Comparison of ENCODE assay signal across 13 cellular contexts in the genomic region with DNA sequence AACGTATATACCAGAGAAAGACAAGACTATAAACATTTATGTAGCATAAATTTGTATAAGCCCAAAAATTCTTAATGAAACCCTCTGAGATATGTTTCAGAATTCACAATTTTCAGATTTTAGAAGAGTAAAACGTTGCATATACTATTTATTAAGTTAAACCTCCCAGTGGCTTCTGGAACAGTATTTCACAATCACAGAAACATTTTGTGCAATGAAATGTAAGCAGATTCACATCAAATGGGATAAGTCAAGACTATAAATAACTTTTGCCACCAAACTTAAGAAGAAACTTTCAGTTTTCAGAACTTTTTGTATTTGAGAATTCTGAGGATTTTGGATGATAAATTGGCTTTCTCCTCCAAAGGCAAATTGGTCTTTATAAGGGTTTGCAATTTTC. TPM values are rescaled to one million over a fixed set of nuclear protein-coding genes. Genes with fewer than 3 reads are reported as not detected.
DNase-seq lines count a peak whose midpoint lies in the region; FAIRE-seq and TF ChIP-seq lines count a peak whose summit lies in the region.
"Had no signal": no experiment of that assay in that cellular context is flagged by ENCODE, and none has a peak within 500 bp of the region (broad histone marks: within the 10 kb centered on the region; RNA-seq: fewer than 3 reads in every experiment).

No MANE protein-coding gene starts in this region.

- H3K4me3 Mint-ChIP-seq in endodermal cell = no peak overlapping the region

- TF ChIP-seq CTCF in MM.1S (IDR thresholded peaks at IDR 0.05; ENCODE audit: low read length) (no peak), endodermal cell (conservative IDR thresholded peaks at IDR 0.05) (no peak), D721Med (IDR thresholded peaks at IDR 0.05; ENCODE audit: insufficient read depth, missing control alignments) (no peak)

- H3K9me3 ChIP-seq in MM.1S (replicated peaks; ENCODE audit: insufficient read depth, low read length) (no peaks in the 10 kb centered on the region), endodermal cell (ENCODE audit: control insufficient read depth, low read length) (no peaks in the 10 kb centered on the region)

- H3K4me1 Mint-ChIP-seq in endodermal cell = no peaks in the 10 kb centered on the region

- H3K79me2 ChIP-seq in MM.1S (ENCODE audit: low read length) = peaks cover 96% of the 10 kb centered on the region

- H3F3A ChIP-seq in MM.1S (ENCODE audit: insufficient read depth, low read length) = 0 out of 2 replicates have a peak, but pooled peaks cover 4% of the 10 kb centered on the region

- WGBS in endodermal cell (ENCODE audit: insufficient coverage in 1 of 2, insufficient read length in 1 of 2), 2 experiments = 100% methylated on average over 1 of the region's 2 CpGs; no CpG with 5 or more reads in 1 of the 2 experiments

- H3K27me3 Mint-ChIP-seq in endodermal cell (ENCODE audit: insufficient read depth) = no peaks in the 10 kb centered on the region

- no peak overlapping the region for H3K27ac Mint-ChIP-seq in endodermal cell

- H3K36me3 ChIP-seq in MM.1S (replicated peaks; ENCODE audit: insufficient read depth, low read length) = peaks cover 11% of the 10 kb centered on the region; the same call in 1 of the 2 replicates
- peaks cover 73% of the 10 kb centered on the region for H3K36me3 ChIP-seq in endodermal cell (ENCODE audit: control insufficient read depth, insufficient read depth, low read length)

- no peaks in the 10 kb centered on the region for H3K9me3 Mint-ChIP-seq in endodermal cell

- peak overlapping the region; percentile 12; the same call in 1 of the 2 replicates for H3K4me2 ChIP-seq in MM.1S (ENCODE audit: low read depth, low read length)

- peaks cover 7% of the 10 kb centered on the region for H3K4me1 ChIP-seq in MM.1S (ENCODE audit: low read length)
- H3K4me1 ChIP-seq in endodermal cell (ENCODE audit: control insufficient read depth, insufficient read depth, low read length) = no peaks in the 10 kb centered on the region

- FAIRE-seq in D721Med (lab: Jason Lieb, UNC) = no peak
- FAIRE-seq: GM12892 had no signal

- peaks cover 5% of the 10 kb centered on the region; the same call in 1 of the 2 replicates for H4K20me1 ChIP-seq in MM.1S (ENCODE audit: insufficient read depth, low read length)

- H2AFZ ChIP-seq in MM.1S (ENCODE audit: low read length) = no peak overlapping the region

- peaks cover 54% of the 10 kb centered on the region for H3K36me3 Mint-ChIP-seq in endodermal cell (ENCODE audit: low read depth)

- no peak overlapping the region for H3K4me3 ChIP-seq in MM.1S (ENCODE audit: low read length)
- no peak overlapping the region for H3K4me3 ChIP-seq in endodermal cell (ENCODE audit: low read length)
- H3K4me3 ChIP-seq: cardiac muscle cell had no signal

- H3K27me3 ChIP-seq in MM.1S (replicated peaks; ENCODE audit: insufficient read depth, low read length) (no peaks in the 10 kb centered on the region), endodermal cell (ENCODE audit: control insufficient read depth, insufficient read depth, low read length, poor library complexity, severe bottlenecking) (no peaks in the 10 kb centered on the region)
- H3K27me3 ChIP-seq: cardiac muscle cell had no signal

- DNase-seq in AG20443 (ENCODE audit: low spot score) = peak; percentile 14
- DNase-seq in MM.1S = no peak
- DNase-seq in dedifferentiated amniotic fluid mesenchymal stem cell (ENCODE audit: extremely low spot score) = peak; percentile 66
- DNase-seq in renal cortical epithelial cell (ENCODE audit: low read depth) = peak; percentile 21
- no peak for DNase-seq in endodermal cell
- DNase-seq in NCI-H1417 treated with DMSO at 0.1 percent for 48 hours (lab: John Stamatoyannopoulos, UW) = no peak
- DNase-seq in D721Med (ENCODE audit: insufficient read length, low spot score) = no peak
- DNase-seq in Kasumi-1 (lab: John Stamatoyannopoulos, UW) = no peak
- DNase-seq: Calu3, mesendoderm, NCI-H1694 treated with DMSO at 0.1 percent for 48 hours had no signal

- H3K9ac ChIP-seq in MM.1S (ENCODE audit: low read length) (no peak overlapping the region), endodermal cell (ENCODE audit: extremely low read depth, low read length, poor library complexity, severe bottlenecking) (no peak overlapping the region)

- H3K27ac ChIP-seq in MM.1S (ENCODE audit: low read length) = no peak overlapping the region
- no peak overlapping the region for H3K27ac ChIP-seq in endodermal cell (ENCODE audit: low read depth, low read length)
- H3K27ac ChIP-seq: cardiac muscle cell had no signal

- no peaks in the 10 kb centered on the region for H3K9me2 ChIP-seq in MM.1S (replicated peaks; ENCODE audit: insufficient read depth, low read length)

RNA-seq across cellular contexts. Expression of gene SLTM, which starts 9.2 kb away (rescaled TPM):
- total RNA-seq in renal cortical epithelial cell (37.5 and 124 TPM in 2 replicates), endodermal cell (10 to 100 TPM; 77.1 to 96.8 TPM)
- polyA plus RNA-seq in endodermal cell (2013, experiment 1 of 2) = 80.5 TPM
- polyA plus RNA-seq in endodermal cell (2013, experiment 2 of 2) = 77.3 TPM

Comparison
In these comparisons a context has a peak if more than half of its experiments do, and no peak if none do; other contexts are left out.
1. DNase-seq: peak in AG20443 (single experiment), dedifferentiated amniotic fluid mesenchymal stem cell (single experiment) and renal cortical epithelial cell (single experiment); none in MM.1S (single experiment), endodermal cell (single experiment), NCI-H1417 treated with DMSO at 0.1 percent for 48 hours (single experiment), D721Med (single experiment) and Kasumi-1 (0 of 2).